Comparison of ENCODE assay signal across 26 cellular contexts in the genomic region with DNA sequence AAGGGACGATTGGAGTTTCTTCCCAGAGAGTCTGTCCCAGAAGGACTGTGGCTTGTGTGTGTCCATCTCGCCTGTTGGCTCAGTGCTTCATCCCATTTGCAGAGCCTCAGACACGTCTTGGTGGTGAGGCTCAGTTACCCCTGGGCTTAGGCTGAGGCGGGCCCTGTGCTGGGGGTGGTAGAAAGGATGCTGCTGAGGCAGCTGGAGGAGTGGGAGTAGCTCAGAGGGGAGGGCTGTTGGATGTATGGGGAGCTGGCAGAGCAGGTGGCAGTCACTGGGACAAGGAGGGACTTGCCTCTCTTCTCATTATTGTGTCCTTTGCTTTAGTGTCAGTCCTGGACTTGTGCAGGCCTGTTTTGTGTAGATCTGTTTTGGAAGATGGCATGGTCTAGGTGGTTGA. TPM values are rescaled to one million over a fixed set of nuclear protein-coding genes. Genes with fewer than 3 reads are reported as not detected.
DNase-seq lines count a peak whose midpoint lies in the region; TF ChIP-seq lines count a peak whose summit lies in the region.
"Had no signal": no experiment of that assay in that cellular context is flagged by ENCODE, and none has a peak within 500 bp of the region (broad histone marks: within the 10 kb centered on the region; RNA-seq: fewer than 3 reads in every experiment).

No MANE protein-coding gene starts in this region.

- no peak for DNase-seq in activated CD4-positive, alpha-beta T cell treated with anti-CD3 and anti-CD28 coated beads, Interleukin-2, amount 10 ng/mL, durations not matched to agents 24 days and 14 days
- no peak for DNase-seq in activated CD4-positive, alpha-beta T cell treated with anti-CD3 and anti-CD28 coated beads for 4 hours
- DNase-seq in activated T-helper 1 cell treated with anti-CD3 and anti-CD28 coated beads, Interleukin-12 subunit alpha, Interleukin-12 subunit beta, Interleukin-2, Interleukin-4 antibody, amounts not matched to agents 30 ng/mL and 10 ng/mL and 1 ng/mL, durations not matched to agents 14 hours and 24 hours and 36 hours (ENCODE audit: low spot score) = no peak
- DNase-seq in osteoblast (ENCODE audit: insufficient read length, low spot score, missing footprints) (peak; percentile 64), MG63 (no peak), NCI-H82 treated with DMSO at 0.1 percent for 48 hours (lab: John Stamatoyannopoulos, UW; ENCODE audit: unreplicated experiment) (no peak), SK-N-DZ (ENCODE audit: low spot score) (no peak)
- DNase-seq: activated CD4-positive, CD25-positive, alpha-beta regulatory T cell; Calu3; EL; heart right ventricle; mesendoderm; naive thymus-derived CD4-positive, alpha-beta T cell; NCI-H510A treated with DMSO at 0.1 percent for 48 hours; ovary; SK-N-SH; stimulated activated CD4-positive, alpha-beta T cell treated with anti-CD3 and anti-CD28 coated beads, Interleukin-12 subunit alpha, Interleukin-12 subunit beta, amount 100 ng/mL, for 4 hours; stimulated activated CD4-positive, alpha-beta T cell treated with anti-CD3 and anti-CD28 coated beads, Interleukin-4, amount 100 ng/mL, for 4 hours; T-helper 9 cell; trophoblast cell had no signal

- H3K4me1 Mint-ChIP-seq in activated CD4-positive, alpha-beta T cell treated with anti-CD3 and anti-CD28 coated beads, Interleukin-2, amount 10 ng/mL, durations not matched to agents 24 days and 14 days = peaks cover 38% of the 10 kb centered on the region
- H3K4me1 Mint-ChIP-seq in activated T-helper 1 cell treated with anti-CD3 and anti-CD28 coated beads, Interleukin-12 subunit alpha, Interleukin-12 subunit beta, Interleukin-2, Interleukin-4 antibody, amounts not matched to agents 30 ng/mL and 10 ng/mL and 1 ng/mL, durations not matched to agents 14 hours and 24 hours and 36 hours (ENCODE audit: low read depth) = peaks cover 42% of the 10 kb centered on the region

- peak overlapping the region; percentile 88 for H3K27ac Mint-ChIP-seq in activated CD4-positive, alpha-beta T cell treated with anti-CD3 and anti-CD28 coated beads, Interleukin-2, amount 10 ng/mL, durations not matched to agents 24 days and 14 days
- H3K27ac Mint-ChIP-seq in activated T-helper 1 cell treated with anti-CD3 and anti-CD28 coated beads, Interleukin-12 subunit alpha, Interleukin-12 subunit beta, Interleukin-2, Interleukin-4 antibody, amounts not matched to agents 30 ng/mL and 10 ng/mL and 1 ng/mL, durations not matched to agents 14 hours and 24 hours and 36 hours = peak overlapping the region; percentile 83
- H3K27ac Mint-ChIP-seq: GM23338 had no signal

- H3K27ac ChIP-seq in HEK293 (ENCODE audit: extremely low read depth, low read depth, low read length) (no peak overlapping the region), osteoblast (ENCODE audit: low read depth, low read length) (no peak overlapping the region)
- H3K27ac ChIP-seq: cardiac muscle cell, epithelial cell of prostate, ovary had no signal

- no peaks in the 10 kb centered on the region for H4K20me1 ChIP-seq in osteoblast (ENCODE audit: insufficient read depth, low read length)

- no peak overlapping the region for H3K4me2 ChIP-seq in osteoblast (ENCODE audit: insufficient read depth, low read length)
- H3K4me2 ChIP-seq: GM23338, SK-N-SH had no signal

- H3K79me2 ChIP-seq in osteoblast (ENCODE audit: insufficient read depth, low read length) = no peaks in the 10 kb centered on the region

- intact Hi-C loops in activated CD4-positive, alpha-beta T cell treated with anti-CD3 and anti-CD28 coated beads, Interleukin-2, amount 10 ng/mL, durations not matched to agents 24 days and 14 days (cut with micrococcal nuclease) = no loop called here
- intact Hi-C loops in activated T-helper 1 cell treated with anti-CD3 and anti-CD28 coated beads, Interleukin-12 subunit alpha, Interleukin-12 subunit beta, Interleukin-2, Interleukin-4 antibody, amounts not matched to agents 30 ng/mL and 10 ng/mL and 1 ng/mL, durations not matched to agents 14 hours and 24 hours and 36 hours (cut with micrococcal nuclease) = no loop called here

- H3K4me3 Mint-ChIP-seq in activated CD4-positive, alpha-beta T cell treated with anti-CD3 and anti-CD28 coated beads, Interleukin-2, amount 10 ng/mL, durations not matched to agents 24 days and 14 days = peak overlapping the region; percentile 17
- no peak overlapping the region for H3K4me3 Mint-ChIP-seq in activated T-helper 1 cell treated with anti-CD3 and anti-CD28 coated beads, Interleukin-12 subunit alpha, Interleukin-12 subunit beta, Interleukin-2, Interleukin-4 antibody, amounts not matched to agents 30 ng/mL and 10 ng/mL and 1 ng/mL, durations not matched to agents 14 hours and 24 hours and 36 hours
- H3K4me3 Mint-ChIP-seq: GM23338 had no signal

- H3K9me3 ChIP-seq in HEK293 (ENCODE audit: control insufficient read depth, insufficient read depth, low read depth, low read length) (no peaks in the 10 kb centered on the region), osteoblast (ENCODE audit: low read depth, low read length) (no peaks in the 10 kb centered on the region), MG63 (no peaks in the 10 kb centered on the region)
- H3K9me3 ChIP-seq: heart right ventricle, ovary, right atrium auricular region, SK-N-SH had no signal

- H2AFZ ChIP-seq in osteoblast (ENCODE audit: low read length) = no peak overlapping the region
- H2AFZ ChIP-seq: GM23338 had no signal

- H3K9me3 Mint-ChIP-seq in activated CD4-positive, alpha-beta T cell treated with anti-CD3 and anti-CD28 coated beads, Interleukin-2, amount 10 ng/mL, durations not matched to agents 24 days and 14 days = no peaks in the 10 kb centered on the region
- H3K9me3 Mint-ChIP-seq in activated T-helper 1 cell treated with anti-CD3 and anti-CD28 coated beads, Interleukin-12 subunit alpha, Interleukin-12 subunit beta, Interleukin-2, Interleukin-4 antibody, amounts not matched to agents 30 ng/mL and 10 ng/mL and 1 ng/mL, durations not matched to agents 14 hours and 24 hours and 36 hours = no peaks in the 10 kb centered on the region
- H3K9me3 Mint-ChIP-seq: naive thymus-derived CD4-positive, alpha-beta T cell had no signal

- H3K36me3 ChIP-seq in HEK293 (ENCODE audit: control insufficient read depth in 2 of 2, insufficient read depth in 1 of 2, low read length in 2 of 2) = peaks cover 8 to 55% of the 10 kb centered on the region in 2 experiments; a peak in 2 of 3 replicates
- H3K36me3 ChIP-seq in osteoblast (ENCODE audit: insufficient read depth, low read length) = peaks cover 29% of the 10 kb centered on the region
- peaks cover 36% of the 10 kb centered on the region for H3K36me3 ChIP-seq in MG63
- H3K36me3 ChIP-seq: ovary had no signal

- peaks cover 56% of the 10 kb centered on the region for H3K36me3 Mint-ChIP-seq in activated CD4-positive, alpha-beta T cell treated with anti-CD3 and anti-CD28 coated beads, Interleukin-2, amount 10 ng/mL, durations not matched to agents 24 days and 14 days (ENCODE audit: low read depth)
- H3K36me3 Mint-ChIP-seq in activated T-helper 1 cell treated with anti-CD3 and anti-CD28 coated beads, Interleukin-12 subunit alpha, Interleukin-12 subunit beta, Interleukin-2, Interleukin-4 antibody, amounts not matched to agents 30 ng/mL and 10 ng/mL and 1 ng/mL, durations not matched to agents 14 hours and 24 hours and 36 hours (ENCODE audit: low read depth) = peaks cover 51% of the 10 kb centered on the region

- TF ChIP-seq CTCF in HEK293 (tag by site-specific recombination; IDR thresholded peaks at IDR 0.05) (no peak), osteoblast (IDR thresholded peaks at IDR 0.05; ENCODE audit: extremely low read depth, low read depth, low read length) (no peak)

- CTCF ChIA-PET in HEK293 (lab: Yijun Ruan, JAX) = no interaction called here

- POLR2A ChIA-PET in HEK293 (lab: Yijun Ruan, JAX) = no interaction called here

- no peaks in the 10 kb centered on the region for H3K27me3 Mint-ChIP-seq in activated CD4-positive, alpha-beta T cell treated with anti-CD3 and anti-CD28 coated beads, Interleukin-2, amount 10 ng/mL, durations not matched to agents 24 days and 14 days
- H3K27me3 Mint-ChIP-seq in activated T-helper 1 cell treated with anti-CD3 and anti-CD28 coated beads, Interleukin-12 subunit alpha, Interleukin-12 subunit beta, Interleukin-2, Interleukin-4 antibody, amounts not matched to agents 30 ng/mL and 10 ng/mL and 1 ng/mL, durations not matched to agents 14 hours and 24 hours and 36 hours (ENCODE audit: insufficient read depth) = no peaks in the 10 kb centered on the region
- H3K27me3 Mint-ChIP-seq: naive thymus-derived CD4-positive, alpha-beta T cell had no signal

- H3K4me3 ChIP-seq in HEK293 (ENCODE audit: low read depth, low read length) = no peak overlapping the region
- H3K4me3 ChIP-seq in osteoblast (ENCODE audit: insufficient read depth, low read length) = no peak overlapping the region
- no peak overlapping the region for H3K4me3 ChIP-seq in MG63
- H3K4me3 ChIP-seq: cardiac muscle cell, GM23338, heart right ventricle, ovary, right atrium auricular region had no signal

- H3K27me3 ChIP-seq in osteoblast (ENCODE audit: insufficient read depth, low read length) = no peaks in the 10 kb centered on the region
- H3K27me3 ChIP-seq in MG63 = no peaks in the 10 kb centered on the region
- H3K27me3 ChIP-seq: cardiac muscle cell, heart right ventricle, ovary, right atrium auricular region had no signal

- H3K4me1 ChIP-seq in HEK293 (ENCODE audit: control insufficient read depth, insufficient read depth, low read length) (no peaks in the 10 kb centered on the region), osteoblast (ENCODE audit: insufficient read depth, low read length) (peaks cover 25% of the 10 kb centered on the region)

RNA-seq across cellular contexts. Expression of a gene that starts 7.3 kb away (rescaled TPM):
- 68.9 and 73.9 TPM in 2 replicates for total RNA-seq in activated CD4-positive, alpha-beta T cell treated with anti-CD3 and anti-CD28 coated beads, Interleukin-2, amount 10 ng/mL, durations not matched to agents 24 days and 14 days
- total RNA-seq in activated T-helper 1 cell treated with anti-CD3 and anti-CD28 coated beads, Interleukin-12 subunit alpha, Interleukin-12 subunit beta, Interleukin-2, Interleukin-4 antibody, amounts not matched to agents 30 ng/mL and 10 ng/mL and 1 ng/mL, durations not matched to agents 14 hours and 24 hours and 36 hours = 74.9 and 75.3 TPM in 2 replicates
- 24.2 and 26.4 TPM in 2 replicates for total RNA-seq in osteoblast
- total RNA-seq in MG63 (2014; rRNA removed; shearing (Covaris generic); ENCODE audit: low replicate concordance) = 33.8 and 35.9 TPM in 2 replicates
- 61.1 and 74.3 TPM in 2 replicates for polyA plus RNA-seq in SK-N-DZ (2014; cell fraction: cytosol; rRNA removed)
- polyA plus RNA-seq in SK-N-DZ (2014; cell fraction: nucleus; rRNA removed) = 371 and 472 TPM in 2 replicates

RNA-seq across cellular contexts. Expression of a gene that starts 31.8 kb away (rescaled TPM):
- 84.6 and 88.7 TPM in 2 replicates for total RNA-seq in activated CD4-positive, alpha-beta T cell treated with anti-CD3 and anti-CD28 coated beads, Interleukin-2, amount 10 ng/mL, durations not matched to agents 24 days and 14 days
- 88.1 and 95.4 TPM in 2 replicates for total RNA-seq in activated T-helper 1 cell treated with anti-CD3 and anti-CD28 coated beads, Interleukin-12 subunit alpha, Interleukin-12 subunit beta, Interleukin-2, Interleukin-4 antibody, amounts not matched to agents 30 ng/mL and 10 ng/mL and 1 ng/mL, durations not matched to agents 14 hours and 24 hours and 36 hours
- total RNA-seq in osteoblast = 46.0 and 51.0 TPM in 2 replicates
- total RNA-seq in MG63 (2014; rRNA removed; shearing (Covaris generic); ENCODE audit: low replicate concordance) = 25.2 and 43.7 TPM in 2 replicates
- 35.1 and 38.9 TPM in 2 replicates for polyA plus RNA-seq in SK-N-DZ (2014; cell fraction: cytosol; rRNA removed)
- polyA plus RNA-seq in SK-N-DZ (2014; cell fraction: nucleus; rRNA removed) = 46.6 and 53.5 TPM in 2 replicates

RNA-seq across cellular contexts. Expression of a gene that starts 51.1 kb away (rescaled TPM):
- total RNA-seq in activated CD4-positive, alpha-beta T cell treated with anti-CD3 and anti-CD28 coated beads, Interleukin-2, amount 10 ng/mL, durations not matched to agents 24 days and 14 days = 33.2 and 35.1 TPM in 2 replicates
- total RNA-seq in activated T-helper 1 cell treated with anti-CD3 and anti-CD28 coated beads, Interleukin-12 subunit alpha, Interleukin-12 subunit beta, Interleukin-2, Interleukin-4 antibody, amounts not matched to agents 30 ng/mL and 10 ng/mL and 1 ng/mL, durations not matched to agents 14 hours and 24 hours and 36 hours = 26.9 and 27.9 TPM in 2 replicates
- total RNA-seq in osteoblast = under 0.01 and 0.29 TPM in 2 replicates
- total RNA-seq in MG63 (2014; rRNA removed; shearing (Covaris generic); ENCODE audit: low replicate concordance) = 0.82 TPM in 1 of 2 replicates, not detected in the other
- 0.07 and 0.14 TPM in 2 replicates for polyA plus RNA-seq in SK-N-DZ (2014; cell fraction: cytosol; rRNA removed)
- polyA plus RNA-seq in SK-N-DZ (2014; cell fraction: nucleus; rRNA removed) = not detected in 2 replicates
- total RNA-seq: Calu3, RPMI7951 had no signal
- polyA plus RNA-seq: cardiac muscle cell; naive thymus-derived CD4-positive, alpha-beta T cell had no signal

Comparison
In these comparisons a context has a peak if more than half of its experiments do, and no peak if none do; other contexts are left out.
1. RNA of a gene that starts 51.1 kb away (total RNA-seq): 33.2 to 35.1 TPM in activated CD4-positive, alpha-beta T cell treated with anti-CD3 and anti-CD28 coated beads, Interleukin-2, amount 10 ng/mL, durations not matched to agents 24 days and 14 days and 26.9 to 27.9 TPM in activated T-helper 1 cell treated with anti-CD3 and anti-CD28 coated beads, Interleukin-12 subunit alpha, Interleukin-12 subunit beta, Interleukin-2, Interleukin-4 antibody, amounts not matched to agents 30 ng/mL and 10 ng/mL and 1 ng/mL, durations not matched to agents 14 hours and 24 hours and 36 hours; 0.82 TPM in MG63 and under 0.01 to 0.29 TPM in osteoblast; every median in the first group is over 10 times any median in the second.